ENCODE assay signal across 8 cellular contexts in genomic region chr7:140478361-140479061, GRCh38. TPM values are rescaled to one million over a fixed set of nuclear protein-coding genes. Genes with fewer than 3 reads are reported as not detected.
A peak's percentile ranks its signal among the peaks of the same experiment; 100 is the strongest.
DNase-seq lines count a peak whose midpoint lies in the region; ATAC-seq and TF ChIP-seq lines count a peak whose summit lies in the region.

No MANE protein-coding gene starts in this region.

- 1% methylated on average over 38 of the region's 64 CpGs; no CpG with 5 or more reads in 1 of the 2 experiments for WGBS in IMR-90 (ENCODE audit: extremely low coverage in 2 of 2, insufficient read length in 1 of 2), 2 experiments
- no CpG with 5 or more reads among the region's 64 CpGs for WGBS in iPS DF 6.9 (ENCODE audit: insufficient coverage, insufficient read length)

- no peak for TF ChIP-seq CTCF in IMR-90 (conservative IDR thresholded peaks at IDR 0.05; ENCODE audit: low read depth, low read length)
- no peak for TF ChIP-seq CTCF in SU-DHL-6 (IDR thresholded peaks at IDR 0.05; ENCODE audit: insufficient read depth, low read length, poor library complexity, severe bottlenecking)
- no peak for TF ChIP-seq CTCF in astrocyte of the cerebellum (IDR thresholded peaks at IDR 0.05; ENCODE audit: low read depth, low read length, missing control alignments)

- no peak overlapping the region for H2AK5ac ChIP-seq in IMR-90 (ENCODE audit: low read depth, low read length)

- 0 out of 2 replicates have a peak, but pooled peaks cover 5% of the 10 kb centered on the region for H3K9me1 ChIP-seq in IMR-90 (ENCODE audit: insufficient read depth, low read length)

- H3K18ac ChIP-seq in IMR-90 (ENCODE audit: low read depth, low read length), result 0 out of 2 replicates have a peak overlapping the region, but pooled peaks have one; percentile 18

- H3K4me2 ChIP-seq in IMR-90 (ENCODE audit: low read depth, low read length) (peak overlapping the region; percentile 98), SU-DHL-6 (ENCODE audit: low read depth, low read length, poor library complexity, severe bottlenecking) (peak overlapping the region; percentile 72)

- H3K4me1 ChIP-seq in IMR-90 (ENCODE audit: control insufficient read depth, insufficient read depth, low read length) (peaks cover 2% of the 10 kb centered on the region; the same call in 1 of the 2 replicates), iPS DF 6.9 (ENCODE audit: control insufficient read depth, insufficient read depth, low read length) (no peaks in the 10 kb centered on the region)

- H3K36me3 ChIP-seq in IMR-90 (ENCODE audit: control insufficient read depth, insufficient read depth, low read length) (no peaks in the 10 kb centered on the region), SU-DHL-6 (ENCODE audit: low read length) (no peaks in the 10 kb centered on the region), iPS DF 6.9 (ENCODE audit: control insufficient read depth, insufficient read depth, low read length) (no peaks in the 10 kb centered on the region)

- TF ChIP-seq POLR2A in IMR-90 (IDR thresholded peaks at IDR 0.05; ENCODE audit: low read depth, low read length), result no peak; the same call in 1 of the 2 replicates

- POLR2A ChIA-PET in IMR-90 (lab: Charles Lee; ENCODE audit: unreplicated experiment), result interaction anchor here (0.6 kb wide), 2 partner anchors 14 to 23 kb away, joined by 4 to 19 read pairs; no protein-coding TSS in a partner anchor

- H2BK15ac ChIP-seq in IMR-90 (ENCODE audit: low read depth, low read length), result no peak overlapping the region

- H3K4me3 ChIP-seq in IMR-90 (ENCODE audit: insufficient read depth, low read depth, low read length) (peak overlapping the region; percentile 69), SU-DHL-6 (ENCODE audit: insufficient read depth, low read length, poor library complexity, severe bottlenecking) (peak overlapping the region; percentile 86), astrocyte of the cerebellum (ENCODE audit: low read depth, low read length) (peak overlapping the region; percentile 79), iPS DF 6.9 (ENCODE audit: low read length) (peak overlapping the region; percentile 99)

- no peak overlapping the region for H3K56ac ChIP-seq in IMR-90 (ENCODE audit: extremely low read depth, insufficient read depth, low read length)

- H4K5ac ChIP-seq in IMR-90 (ENCODE audit: low read depth, low read length), result no peak overlapping the region

- peaks cover 53% of the 10 kb centered on the region for H3K79me2 ChIP-seq in SU-DHL-6 (ENCODE audit: insufficient read depth, low read length)

- H3K4ac ChIP-seq in IMR-90 (ENCODE audit: low read depth, low read length), result peak overlapping the region; percentile 15; the same call in 1 of the 2 replicates

- intact Hi-C loops in IMR-90 (cut with micrococcal nuclease), result no loop called here
- intact Hi-C loops in sciatic nerve (cut with DNase I), result no loop called here

- no peak overlapping the region for H3K14ac ChIP-seq in IMR-90 (replicated peaks; ENCODE audit: low read depth, low read length)

- no peaks in the 10 kb centered on the region for H3K9me2 ChIP-seq in SU-DHL-6 (replicated peaks; ENCODE audit: insufficient read depth, low read length)

- H3F3A ChIP-seq in SU-DHL-6 (ENCODE audit: insufficient read depth), result peaks cover 13% of the 10 kb centered on the region; the same call in 1 of the 2 replicates

- H2BK20ac ChIP-seq in IMR-90 (ENCODE audit: low read depth, low read length), result no peak overlapping the region

- 0 out of 2 replicates have a peak, but pooled peaks cover 3% of the 10 kb centered on the region for H3K27me3 ChIP-seq in IMR-90 (ENCODE audit: control insufficient read depth, insufficient read depth, low read length)
- H3K27me3 ChIP-seq in SU-DHL-6 (ENCODE audit: low read length), result no peaks in the 10 kb centered on the region
- no peaks in the 10 kb centered on the region for H3K27me3 ChIP-seq in iPS DF 6.9 (ENCODE audit: control insufficient read depth, insufficient read depth, low read length)

- no peak overlapping the region for H3K23ac ChIP-seq in IMR-90 (ENCODE audit: low read depth, low read length)

- TF ChIP-seq RAD21 in IMR-90 (IDR thresholded peaks at IDR 0.05; ENCODE audit: low read length), result no peak

- no peak overlapping the region; the same call in 1 of the 2 replicates for H4K91ac ChIP-seq in IMR-90 (ENCODE audit: insufficient read depth, low read depth, low read length)

- H2AFZ ChIP-seq in IMR-90 (replicated peaks; ENCODE audit: low read length, poor library complexity) (peak overlapping the region; percentile 96), SU-DHL-6 (ENCODE audit: low read depth, low read length, severe bottlenecking) (peak overlapping the region; percentile 63)

- H3K9me3 ChIP-seq in IMR-90 (ENCODE audit: control insufficient read depth, insufficient read depth, low read length), result no peaks in the 10 kb centered on the region
- H3K9me3 ChIP-seq in SU-DHL-6 (ENCODE audit: insufficient read depth, low read length), result no peaks in the 10 kb centered on the region
- H3K9me3 ChIP-seq in iPS DF 6.9 (ENCODE audit: control insufficient read depth, insufficient read depth, low read length), result no peaks in the 10 kb centered on the region

- no peak overlapping the region for H2BK120ac ChIP-seq in IMR-90 (ENCODE audit: low read depth, low read length)

- peak overlapping the region; percentile 67 for H3K9ac ChIP-seq in IMR-90 (ENCODE audit: low read depth, low read length)
- H3K9ac ChIP-seq in SU-DHL-6 (ENCODE audit: low read length), result peak overlapping the region; percentile 77

- CTCF ChIA-PET in IMR-90 (lab: Yijun Ruan, JAX), result no interaction called here

- H4K8ac ChIP-seq in IMR-90 (ENCODE audit: low read depth in 2 of 2, low read length in 2 of 2), result peak overlapping the region; percentile 16 to 30; a peak in 3 of 4 replicates

- H3K27ac ChIP-seq in IMR-90 (ENCODE audit: insufficient read depth, low read length) (peak overlapping the region; percentile 51), SU-DHL-6 (ENCODE audit: low read depth, low read length) (peak overlapping the region; percentile 53), iPS DF 6.9 (ENCODE audit: low read length) (no peak overlapping the region)

- DNase-seq in EH (ENCODE audit: low read depth), result peak; percentile 42
- DNase-seq in IMR-90, result peak; percentile 27
- DNase-seq in astrocyte of the cerebellum (ENCODE audit: low read depth), result no peak
- no peak for DNase-seq in iPS DF 6.9 (ENCODE audit: low read depth, low spot score)
- DNase-seq in sciatic nerve (ENCODE audit: low spot score), result peak; percentile 63
- no peak for DNase-seq in NCI-H524 treated with DMSO at 0.1 percent for 48 hours (lab: John Stamatoyannopoulos, UW)

- in situ Hi-C loops in IMR-90 (cut with MboI; ENCODE audit: low sequenced_read_pairs), result loop anchor here (5.0 kb wide), 1 partner anchor 174 kb away; no protein-coding TSS in a partner anchor
- in situ Hi-C loops in astrocyte of the cerebellum (cut with HindIII; ENCODE audit: low sequenced_read_pairs), result no loop called here

- H3K79me1 ChIP-seq in IMR-90 (ENCODE audit: low read depth in 1 of 2, low read length in 2 of 2), result peaks cover 0 to 18% of the 10 kb centered on the region in 2 experiments; a peak in 1 of 4 replicates

- ATAC-seq in GM21576 (IDR thresholded peaks at IDR 0.05; ENCODE audit: unreplicated experiment), result peak; percentile 19
- peak; percentile 49 for ATAC-seq in IMR-90 (ENCODE audit: low read depth)
- ATAC-seq in sciatic nerve, result peak; percentile 19

- dilution Hi-C loops in IMR-90 (cut with HindIII; ENCODE audit: low sequenced_read_pairs, unreplicated experiment), result no loop called here

- H2BK5ac ChIP-seq in IMR-90 (ENCODE audit: low read depth, low read length, poor library complexity, severe bottlenecking), result peak overlapping the region; percentile 7

- peak overlapping the region; percentile 88 for H2AK9ac ChIP-seq in IMR-90 (replicated peaks; ENCODE audit: low read depth, low read length, poor library complexity)

- peaks cover 32% of the 10 kb centered on the region for H4K20me1 ChIP-seq in IMR-90 (ENCODE audit: insufficient read depth, low read length)
- peaks cover 14% of the 10 kb centered on the region; the same call in 1 of the 2 replicates for H4K20me1 ChIP-seq in SU-DHL-6 (ENCODE audit: low read depth, low read length)

- no TSS peak for BruUV-seq in IMR-90 (replicated peaks; lab: Mats Ljungman, UMichigan)

TF ChIP-seq in IMR-90, 13 proteins besides CTCF, POLR2A, EP300 and RAD21:
- TF ChIP-seq, protein P1, sequence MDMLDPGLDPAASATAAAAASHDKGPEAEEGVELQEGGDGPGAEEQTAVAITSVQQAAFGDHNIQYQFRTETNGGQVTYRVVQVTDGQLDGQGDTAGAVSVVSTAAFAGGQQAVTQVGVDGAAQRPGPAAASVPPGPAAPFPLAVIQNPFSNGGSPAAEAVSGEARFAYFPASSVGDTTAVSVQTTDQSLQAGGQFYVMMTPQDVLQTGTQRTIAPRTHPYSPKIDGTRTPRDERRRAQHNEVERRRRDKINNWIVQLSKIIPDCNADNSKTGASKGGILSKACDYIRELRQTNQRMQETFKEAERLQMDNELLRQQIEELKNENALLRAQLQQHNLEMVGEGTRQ (IDR thresholded peaks at IDR 0.05; ENCODE audit: low read depth, low read length), result no peak
- TF ChIP-seq CHD1 (IDR thresholded peaks at IDR 0.05; ENCODE audit: low read depth, low read length), result no peak
- no peak for TF ChIP-seq NFE2L2 (IDR thresholded peaks at IDR 0.05; ENCODE audit: low read depth, low read length)
- TF ChIP-seq BHLHE40 (IDR thresholded peaks at IDR 0.05; ENCODE audit: low read depth, low read length), result no peak
- TF ChIP-seq SMC3 (IDR thresholded peaks at IDR 0.05; ENCODE audit: low read depth, low read length), result no peak
- no peak for TF ChIP-seq CEBPB (IDR thresholded peaks at IDR 0.05; ENCODE audit: low read depth, low read length)
- TF ChIP-seq RCOR1 (IDR thresholded peaks at IDR 0.05; ENCODE audit: insufficient replicate concordance, low read length), result no peak
- TF ChIP-seq, protein P2, sequence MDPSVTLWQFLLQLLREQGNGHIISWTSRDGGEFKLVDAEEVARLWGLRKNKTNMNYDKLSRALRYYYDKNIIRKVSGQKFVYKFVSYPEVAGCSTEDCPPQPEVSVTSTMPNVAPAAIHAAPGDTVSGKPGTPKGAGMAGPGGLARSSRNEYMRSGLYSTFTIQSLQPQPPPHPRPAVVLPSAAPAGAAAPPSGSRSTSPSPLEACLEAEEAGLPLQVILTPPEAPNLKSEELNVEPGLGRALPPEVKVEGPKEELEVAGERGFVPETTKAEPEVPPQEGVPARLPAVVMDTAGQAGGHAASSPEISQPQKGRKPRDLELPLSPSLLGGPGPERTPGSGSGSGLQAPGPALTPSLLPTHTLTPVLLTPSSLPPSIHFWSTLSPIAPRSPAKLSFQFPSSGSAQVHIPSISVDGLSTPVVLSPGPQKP (IDR thresholded peaks at IDR 0.05; ENCODE audit: borderline replicate concordance, low read depth, low read length), result no peak
- no peak for TF ChIP-seq MXI1 (IDR thresholded peaks at IDR 0.05; ENCODE audit: borderline replicate concordance, low read depth, low read length)
- no peak; the same call in 1 of the 2 replicates for TF ChIP-seq MAZ (IDR thresholded peaks at IDR 0.05; ENCODE audit: borderline replicate concordance, low read depth, low read length)
- TF ChIP-seq FOS (IDR thresholded peaks at IDR 0.05; ENCODE audit: low read depth, low read length), result no peak

RNA-seq across cellular contexts. Expression of gene MKRN1, which starts 0.8 kb away (rescaled TPM):
- 83.0 and 83.3 TPM in 2 replicates for total RNA-seq in IMR-90 (2012; rRNA removed)
- polyA plus RNA-seq in IMR-90 (2012; rRNA removed), result 38.2 and 47.2 TPM in 2 replicates
- polyA plus RNA-seq in IMR-90 (2012; cell fraction: cytosol; rRNA removed), result 24.3 and 28.0 TPM in 2 replicates
- 21.2 and 38.1 TPM in 2 replicates for polyA plus RNA-seq in IMR-90 (2012; cell fraction: nucleus; rRNA removed; ENCODE audit: low replicate concordance)
- total RNA-seq in sciatic nerve, result 113 TPM

Comparison
In these comparisons a context has a peak if more than half of its experiments do, and no peak if none do; other contexts are left out.
1. DNase-seq: peak in EH (single experiment), IMR-90 (single experiment) and sciatic nerve (single experiment); none in astrocyte of the cerebellum (single experiment), iPS DF 6.9 (single experiment) and NCI-H524 treated with DMSO at 0.1 percent for 48 hours (single experiment).
2. Peak in every context shown above with its lines, with median percentiles within 50 percentile points of each other: ATAC-seq and H3K4me3 ChIP-seq.